ENCODE assay signal across 15 cellular contexts in genomic region chr7:151456782-151457181, GRCh38. TPM values are rescaled to one million over a fixed set of nuclear protein-coding genes. Genes with fewer than 3 reads are reported as not detected.
"Had no signal": no experiment of that assay in that cellular context is flagged by ENCODE, and none has a peak within 500 bp of the region (broad histone marks: within the 10 kb centered on the region; RNA-seq: fewer than 3 reads in every experiment).

No MANE protein-coding gene starts in this region.

- ATAC-seq: esophagus mucosa; stimulated activated memory B cell treated with anti-CD40 and anti-IgM and Interleukin-4, amounts not matched to agents 10 μg/mL and 1 μg/mL and 100 μg/mL, for 72 hours had no signal

- H3K36me3 ChIP-seq: neutrophil, tibial artery had no signal

- H3K27me3 ChIP-seq: tibial artery had no signal

- DNase-seq: activated CD4-positive, alpha-beta T cell treated with anti-CD3 and anti-CD28 coated beads, Interleukin-2, amount 50 U/mL, for 4 hours; activated CD4-positive, CD25-positive, alpha-beta regulatory T cell treated with anti-CD3 and anti-CD28 coated beads, Interleukin-2, amount 50 U/mL, for 72 hours; activated gamma-delta T cell treated with Interleukin-2 at 50 U/mL for 16 hours; activated naive CD8-positive, alpha-beta T cell treated with anti-CD3 and anti-CD28 coated beads, Interleukin-2, amount 10 ng/mL, durations not matched to agents 7 days and 5 days; anterior cingulate cortex; dermis blood vessel endothelial cell; hypothalamus; midbrain; tibial artery had no signal

- H3K27ac ChIP-seq: neutrophil, tibial artery had no signal

- H3K9me3 ChIP-seq: neutrophil, tibial artery had no signal

- H3K4me3 ChIP-seq: smooth muscle cell, tibial artery had no signal

RNA-seq across cellular contexts. Expression of gene CRYGN, which starts 16.8 kb away (rescaled TPM):
- total RNA-seq: cerebellum, dermis blood vessel endothelial cell, esophagus mucosa, lower leg skin, smooth muscle cell had no signal

RNA-seq across cellular contexts. Expression of gene WDR86, which starts 46.9 kb away (rescaled TPM):
- total RNA-seq: dermis blood vessel endothelial cell had no signal
